Comparison of ENCODE assay signal across 33 cellular contexts in genomic region chr11:108063410-108063809, GRCh38.
"Had no signal": no experiment of that assay in that cellular context is flagged by ENCODE, and none has a peak within 500 bp of the region (broad histone marks: within the 10 kb centered on the region; RNA-seq: fewer than 3 reads in every experiment).

No MANE protein-coding gene starts in this region.

- FAIRE-seq: bronchial epithelial cell, TTC549 had no signal

- H3K9me3 Mint-ChIP-seq: activated CD4-positive, alpha-beta memory T cell treated with anti-CD3 and anti-CD28 coated beads for 36 hours; activated CD4-positive, alpha-beta T cell treated with anti-CD3 and anti-CD28 coated beads, Interleukin-2, amount 10 ng/mL, durations not matched to agents 7 days and 5 days; activated naive CD4-positive, alpha-beta T cell treated with anti-CD3 and anti-CD28 coated beads, Interleukin-2, amount 10 ng/mL, durations not matched to agents 7 days and 5 days; activated naive CD4-positive, alpha-beta T cell treated with anti-CD3 and anti-CD28 coated beads, Interleukin-2, amount 50 U/mL, for 24 hours; activated naive CD8-positive, alpha-beta T cell treated with anti-CD3 and anti-CD28 coated beads, Interleukin-2, amount 50 U/mL, for 24 hours; activated T-cell treated with anti-CD3 and anti-CD28 coated beads, Interleukin-2, amount 50 U/mL, for 4 hours; activated T-helper 1 cell treated with anti-CD3 and anti-CD28 coated beads, Interleukin-12 subunit alpha, Interleukin-12 subunit beta, Interleukin-2, Interleukin-4 antibody, amounts not matched to agents 30 ng/mL and 10 ng/mL and 1 ng/mL, durations not matched to agents 14 hours and 24 hours and 36 hours; activated T-helper 17 cell treated with anti-CD3 and anti-CD28 coated beads, Interleukin-2, amount 50 U/mL, for 72 hours; T-helper 1 cell treated with Interleukin-12 subunit alpha and Interleukin-12 subunit beta and Interleukin-4 antibody, amounts not matched to agents 30 μg/mL and 1 μg/mL, for 36 hours; T-helper 2 cell treated with Interferon-gamma antibody and Interleukin-4, amounts not matched to agents 5 μg/mL and 100 μg/mL, for 36 hours had no signal

- H3K4me3 Mint-ChIP-seq: activated CD4-positive, alpha-beta memory T cell treated with anti-CD3 and anti-CD28 coated beads for 36 hours; activated CD4-positive, alpha-beta T cell treated with anti-CD3 and anti-CD28 coated beads for 36 hours; activated CD4-positive, alpha-beta T cell treated with anti-CD3 and anti-CD28 coated beads, Interleukin-2, amount 10 ng/mL, durations not matched to agents 7 days and 5 days; activated CD8-positive, alpha-beta T cell treated with anti-CD3 and anti-CD28 coated beads for 36 hours; activated naive CD4-positive, alpha-beta T cell treated with anti-CD3 and anti-CD28 coated beads, Interleukin-2, amount 10 ng/mL, durations not matched to agents 7 days and 5 days; activated naive CD4-positive, alpha-beta T cell treated with anti-CD3 and anti-CD28 coated beads, Interleukin-2, amount 50 U/mL, for 24 hours; activated naive CD8-positive, alpha-beta T cell; activated naive CD8-positive, alpha-beta T cell treated with anti-CD3 and anti-CD28 coated beads, Interleukin-2, amount 10 ng/mL, durations not matched to agents 7 days and 5 days; activated naive CD8-positive, alpha-beta T cell treated with anti-CD3 and anti-CD28 coated beads, Interleukin-2, amount 50 U/mL, for 24 hours; activated T-cell treated with anti-CD3 and anti-CD28 coated beads, Interleukin-2, amount 50 U/mL, for 4 hours; activated T-cell treated with anti-CD3 and anti-CD28 coated beads, Interleukin-2, amount 50 U/mL, for 72 hours; activated T-helper 1 cell treated with anti-CD3 and anti-CD28 coated beads, Interleukin-12 subunit alpha, Interleukin-12 subunit beta, Interleukin-2, Interleukin-4 antibody, amounts not matched to agents 30 ng/mL and 10 ng/mL and 1 ng/mL, durations not matched to agents 14 hours and 24 hours and 36 hours; activated T-helper 17 cell treated with anti-CD3 and anti-CD28 coated beads, Interleukin-2, amount 50 U/mL, for 72 hours; brain; T-helper 1 cell treated with Interleukin-12 subunit alpha and Interleukin-12 subunit beta and Interleukin-4 antibody, amounts not matched to agents 30 μg/mL and 1 μg/mL, for 36 hours; T-helper 2 cell treated with Interferon-gamma antibody and Interleukin-4, amounts not matched to agents 5 μg/mL and 100 μg/mL, for 36 hours had no signal

- H3K27me3 Mint-ChIP-seq: activated CD4-positive, alpha-beta memory T cell treated with anti-CD3 and anti-CD28 coated beads for 36 hours; activated CD4-positive, alpha-beta T cell treated with anti-CD3 and anti-CD28 coated beads for 36 hours; activated CD4-positive, alpha-beta T cell treated with anti-CD3 and anti-CD28 coated beads, Interleukin-2, amount 10 ng/mL, durations not matched to agents 7 days and 5 days; activated CD8-positive, alpha-beta T cell treated with anti-CD3 and anti-CD28 coated beads for 36 hours; activated naive CD4-positive, alpha-beta T cell treated with anti-CD3 and anti-CD28 coated beads, Interleukin-2, amount 10 ng/mL, durations not matched to agents 7 days and 5 days; activated naive CD4-positive, alpha-beta T cell treated with anti-CD3 and anti-CD28 coated beads, Interleukin-2, amount 50 U/mL, for 24 hours; activated naive CD8-positive, alpha-beta T cell; activated naive CD8-positive, alpha-beta T cell treated with anti-CD3 and anti-CD28 coated beads, Interleukin-2, amount 10 ng/mL, durations not matched to agents 7 days and 5 days; activated naive CD8-positive, alpha-beta T cell treated with anti-CD3 and anti-CD28 coated beads, Interleukin-2, amount 50 U/mL, for 24 hours; activated T-helper 17 cell treated with anti-CD3 and anti-CD28 coated beads, Interleukin-2, amount 50 U/mL, for 72 hours; brain had no signal

- ATAC-seq: activated CD4-positive, alpha-beta T cell treated with anti-CD3 and anti-CD28 coated beads for 36 hours; activated CD4-positive, CD25-positive, alpha-beta regulatory T cell treated with anti-CD3 and anti-CD28 coated beads, Interleukin-2, amount 50 U/mL, for 24 hours; activated CD8-positive, alpha-beta T cell treated with anti-CD3 and anti-CD28 coated beads for 36 hours; activated naive CD8-positive, alpha-beta T cell treated with anti-CD3 and anti-CD28 coated beads, Interleukin-2, amount 50 U/mL, for 24 hours; activated T-cell treated with anti-CD3 and anti-CD28 coated beads, Interleukin-2, amount 50 U/mL, for 4 hours; activated T-cell treated with anti-CD3 and anti-CD28 coated beads, Interleukin-2, amount 50 U/mL, for 72 hours; activated T-helper 17 cell treated with anti-CD3 and anti-CD28 coated beads, Interleukin-2, amount 50 U/mL, for 72 hours had no signal

- H3K27ac Mint-ChIP-seq: activated CD4-positive, alpha-beta memory T cell treated with anti-CD3 and anti-CD28 coated beads for 36 hours; activated CD4-positive, alpha-beta T cell treated with anti-CD3 and anti-CD28 coated beads for 36 hours; activated CD4-positive, alpha-beta T cell treated with anti-CD3 and anti-CD28 coated beads, Interleukin-2, amount 10 ng/mL, durations not matched to agents 7 days and 5 days; activated CD8-positive, alpha-beta T cell treated with anti-CD3 and anti-CD28 coated beads for 36 hours; activated naive CD4-positive, alpha-beta T cell treated with anti-CD3 and anti-CD28 coated beads, Interleukin-2, amount 10 ng/mL, durations not matched to agents 7 days and 5 days; activated naive CD4-positive, alpha-beta T cell treated with anti-CD3 and anti-CD28 coated beads, Interleukin-2, amount 50 U/mL, for 24 hours; activated naive CD8-positive, alpha-beta T cell; activated naive CD8-positive, alpha-beta T cell treated with anti-CD3 and anti-CD28 coated beads, Interleukin-2, amount 10 ng/mL, durations not matched to agents 7 days and 5 days; activated naive CD8-positive, alpha-beta T cell treated with anti-CD3 and anti-CD28 coated beads, Interleukin-2, amount 50 U/mL, for 24 hours; activated T-helper 1 cell treated with anti-CD3 and anti-CD28 coated beads, Interleukin-12 subunit alpha, Interleukin-12 subunit beta, Interleukin-2, Interleukin-4 antibody, amounts not matched to agents 30 ng/mL and 10 ng/mL and 1 ng/mL, durations not matched to agents 14 hours and 24 hours and 36 hours; activated T-helper 17 cell treated with anti-CD3 and anti-CD28 coated beads, Interleukin-2, amount 50 U/mL, for 72 hours; brain; T-helper 1 cell treated with Interleukin-12 subunit alpha and Interleukin-12 subunit beta and Interleukin-4 antibody, amounts not matched to agents 30 μg/mL and 1 μg/mL, for 36 hours; T-helper 2 cell treated with Interferon-gamma antibody and Interleukin-4, amounts not matched to agents 5 μg/mL and 100 μg/mL, for 36 hours had no signal

- H3K4me1 Mint-ChIP-seq: activated CD4-positive, alpha-beta T cell treated with anti-CD3 and anti-CD28 coated beads for 36 hours; activated naive CD4-positive, alpha-beta T cell treated with anti-CD3 and anti-CD28 coated beads, Interleukin-2, amount 10 ng/mL, durations not matched to agents 7 days and 5 days; activated naive CD8-positive, alpha-beta T cell treated with anti-CD3 and anti-CD28 coated beads, Interleukin-2, amount 10 ng/mL, durations not matched to agents 7 days and 5 days; activated naive CD8-positive, alpha-beta T cell treated with anti-CD3 and anti-CD28 coated beads, Interleukin-2, amount 50 U/mL, for 24 hours; activated T-helper 17 cell treated with anti-CD3 and anti-CD28 coated beads, Interleukin-2, amount 50 U/mL, for 72 hours; brain had no signal

- DNase-seq: activated CD4-positive, alpha-beta memory T cell treated with anti-CD3 and anti-CD28 coated beads for 36 hours; activated CD4-positive, alpha-beta T cell treated with anti-CD3 and anti-CD28 coated beads for 1 hour; activated CD4-positive, alpha-beta T cell treated with anti-CD3 and anti-CD28 coated beads for 36 hours; activated CD4-positive, alpha-beta T cell treated with anti-CD3 and anti-CD28 coated beads for 48 hours; activated CD4-positive, alpha-beta T cell treated with anti-CD3 and anti-CD28 coated beads, Interleukin-2, amount 10 ng/mL, durations not matched to agents 7 days and 5 days; activated CD4-positive, CD25-positive, alpha-beta regulatory T cell; activated CD8-positive, alpha-beta memory T cell treated with anti-CD3 and anti-CD28 coated beads, Interleukin-2, amount 50 U/mL, for 4 hours; activated CD8-positive, alpha-beta T cell treated with anti-CD3 and anti-CD28 coated beads for 36 hours; activated gamma-delta T cell; activated naive CD4-positive, alpha-beta T cell treated with anti-CD3 and anti-CD28 coated beads, Interleukin-2, amount 10 ng/mL, durations not matched to agents 7 days and 5 days; activated naive CD4-positive, alpha-beta T cell treated with Interleukin-2 at 50 U/mL for 16 hours; activated naive CD8-positive, alpha-beta T cell treated with anti-CD3 and anti-CD28 coated beads, Interleukin-2, amount 10 ng/mL, durations not matched to agents 7 days and 5 days; activated naive CD8-positive, alpha-beta T cell treated with anti-CD3 and anti-CD28 coated beads, Interleukin-2, amount 50 U/mL, for 24 hours; activated T-cell treated with anti-CD3 and anti-CD28 coated beads for 4 hours; activated T-cell treated with anti-CD3 and anti-CD28 coated beads, Interleukin-2, amount 50 U/mL, for 1 hour; activated T-cell treated with anti-CD3 and anti-CD28 coated beads, Interleukin-2, amount 50 U/mL, for 4 hours; activated T-cell treated with anti-CD3 and anti-CD28 coated beads, Interleukin-2, amount 50 U/mL, for 72 hours; amygdala; anterior cingulate cortex; caudate nucleus; T-helper 1 cell; T-helper 2 cell; T-helper 9 cell had no signal
